In genomic region chr15:78272326-78272725, GRCh38 we compare ENCODE assay signal across 22 cellular contexts. TPM values are rescaled to one million over a fixed set of nuclear protein-coding genes. Genes with fewer than 3 reads are reported as not detected.
"Had no signal": no experiment of that assay in that cellular context is flagged by ENCODE, and none has a peak within 500 bp of the region (broad histone marks: within the 10 kb centered on the region; RNA-seq: fewer than 3 reads in every experiment).

No MANE protein-coding gene starts in this region.

- H3K9me3 ChIP-seq: adrenal gland, Peyer's patch, SJCRH30 had no signal

- H3K4me3 Mint-ChIP-seq: activated B cell treated with CpG ODN at 0.5 μM for 24 hours; activated CD4-positive, alpha-beta T cell treated with anti-CD3 and anti-CD28 coated beads, Interleukin-2, amount 10 ng/mL, durations not matched to agents 24 days and 14 days; activated CD8-positive, alpha-beta memory T cell treated with anti-CD3 and anti-CD28 coated beads, Interleukin-2, amount 10 ng/mL, durations not matched to agents 7 days and 5 days; activated naive CD8-positive, alpha-beta T cell; activated T-cell treated with anti-CD3 and anti-CD28 coated beads, Interleukin-2, amount 50 U/mL, for 24 hours; activated T-helper 1 cell treated with anti-CD3 and anti-CD28 coated beads, Interleukin-12 subunit alpha, Interleukin-12 subunit beta, Interleukin-2, Interleukin-4 antibody, amounts not matched to agents 30 ng/mL and 10 ng/mL and 1 ng/mL, durations not matched to agents 14 hours and 24 hours and 36 hours; T-helper 1 cell treated with Interleukin-12 subunit alpha and Interleukin-12 subunit beta and Interleukin-4 antibody, amounts not matched to agents 30 μg/mL and 1 μg/mL, for 36 hours had no signal

- H3K4me3 ChIP-seq: adrenal gland, Peyer's patch, SJCRH30 had no signal

- H3K36me3 Mint-ChIP-seq: activated naive CD8-positive, alpha-beta T cell had no signal

- H3K27ac ChIP-seq: adrenal gland, Peyer's patch, RWPE1, SJCRH30 had no signal

- H3K27me3 Mint-ChIP-seq: activated B cell treated with CpG ODN at 0.5 μM for 24 hours; activated CD4-positive, alpha-beta T cell treated with anti-CD3 and anti-CD28 coated beads, Interleukin-2, amount 10 ng/mL, durations not matched to agents 24 days and 14 days; activated CD8-positive, alpha-beta memory T cell treated with anti-CD3 and anti-CD28 coated beads, Interleukin-2, amount 10 ng/mL, durations not matched to agents 7 days and 5 days; activated naive CD8-positive, alpha-beta T cell; activated T-cell treated with anti-CD3 and anti-CD28 coated beads, Interleukin-2, amount 50 U/mL, for 24 hours had no signal

- H3K36me3 ChIP-seq: SJCRH30 had no signal

- ATAC-seq: activated CD8-positive, alpha-beta memory T cell treated with anti-CD3 and anti-CD28 coated beads, Interleukin-2, amount 10 ng/mL, durations not matched to agents 7 days and 5 days had no signal

- DNase-seq: activated B cell treated with CpG ODN at 0.5 μM for 24 hours; activated CD4-positive, alpha-beta T cell treated with anti-CD3 and anti-CD28 coated beads for 1 hour; activated CD4-positive, alpha-beta T cell treated with anti-CD3 and anti-CD28 coated beads, Interleukin-2, amount 10 ng/mL, durations not matched to agents 24 days and 14 days; activated CD4-positive, alpha-beta T cell treated with anti-CD3 and anti-CD28 coated beads, Interleukin-2, amount 50 U/mL, for 48 hours; activated CD8-positive, alpha-beta memory T cell treated with anti-CD3 and anti-CD28 coated beads, Interleukin-2, amount 10 ng/mL, durations not matched to agents 7 days and 5 days; activated effector memory CD4-positive, alpha-beta T cell treated with Interleukin-2 at 50 U/mL for 16 hours; activated naive CD4-positive, alpha-beta T cell; activated T-cell treated with anti-CD3 and anti-CD28 coated beads, Interleukin-2, amount 50 U/mL, for 24 hours; adrenal gland; anterior cingulate cortex; caudate nucleus; NCI-H1436 treated with DMSO at 0.1 percent for 48 hours; NCI-H187; NCI-H2081; Peyer's patch; Right ventricle myocardium superior; T-helper 9 cell had no signal

- H3K27ac Mint-ChIP-seq: activated B cell treated with CpG ODN at 0.5 μM for 24 hours; activated CD4-positive, alpha-beta T cell treated with anti-CD3 and anti-CD28 coated beads, Interleukin-2, amount 10 ng/mL, durations not matched to agents 24 days and 14 days; activated CD8-positive, alpha-beta memory T cell treated with anti-CD3 and anti-CD28 coated beads, Interleukin-2, amount 10 ng/mL, durations not matched to agents 7 days and 5 days; activated T-helper 1 cell treated with anti-CD3 and anti-CD28 coated beads, Interleukin-12 subunit alpha, Interleukin-12 subunit beta, Interleukin-2, Interleukin-4 antibody, amounts not matched to agents 30 ng/mL and 10 ng/mL and 1 ng/mL, durations not matched to agents 14 hours and 24 hours and 36 hours; T-helper 1 cell treated with Interleukin-12 subunit alpha and Interleukin-12 subunit beta and Interleukin-4 antibody, amounts not matched to agents 30 μg/mL and 1 μg/mL, for 36 hours had no signal

- H3K4me1 Mint-ChIP-seq: activated B cell treated with CpG ODN at 0.5 μM for 24 hours; activated CD8-positive, alpha-beta memory T cell treated with anti-CD3 and anti-CD28 coated beads, Interleukin-2, amount 10 ng/mL, durations not matched to agents 7 days and 5 days had no signal

- H3K4me1 ChIP-seq: Peyer's patch had no signal

RNA-seq across cellular contexts. Expression of gene DNAJA4, which starts 8.0 kb away (rescaled TPM):
- total RNA-seq: SJCRH30 had no signal

RNA-seq across cellular contexts. Expression of gene ACSBG1, which starts 38.0 kb away (rescaled TPM):
- total RNA-seq: activated CD4-positive, alpha-beta T cell treated with anti-CD3 and anti-CD28 coated beads, Interleukin-2, amount 10 ng/mL, durations not matched to agents 24 days and 14 days; Peyer's patch had no signal
